ENCODE assay signal across 31 cellular contexts in genomic region chr20:56155625-56156024, GRCh38.
DNase-seq lines count a peak whose midpoint lies in the region; ATAC-seq, FAIRE-seq and TF ChIP-seq lines count a peak whose summit lies in the region.
"Had no signal": no experiment of that assay in that cellular context is flagged by ENCODE, and none has a peak within 500 bp of the region (broad histone marks: within the 10 kb centered on the region; RNA-seq: fewer than 3 reads in every experiment).

No MANE protein-coding gene starts in this region.

- TF ChIP-seq EP300 in HepG2 (IDR thresholded peaks at IDR 0.05; ENCODE audit: low read depth in 2 of 2, low read length in 2 of 2) (no peak), HepG2 (CRISPR knock-in tag; IDR thresholded peaks at IDR 0.05; ENCODE audit: borderline replicate concordance) (no peak), GM12878 (IDR thresholded peaks at IDR 0.05; ENCODE audit: borderline replicate concordance in 1 of 2, control insufficient read depth in 1 of 2, low read depth in 2 of 2, low read length in 2 of 2) (no peak)

- H3K79me2 ChIP-seq in HepG2 (ENCODE audit: insufficient read depth, low read length) (no peaks in the 10 kb centered on the region), GM12878 (ENCODE audit: control insufficient read depth, insufficient read depth, low read length) (no peaks in the 10 kb centered on the region)

- H3K27ac ChIP-seq in HepG2 (ENCODE audit: extremely low read length, insufficient read depth, low read length) (no peak overlapping the region), right lobe of liver (no peak overlapping the region), GM12878 (ENCODE audit: control insufficient read depth, insufficient read depth) (no peak overlapping the region)
- H3K27ac ChIP-seq: 22Rv1; A549; BLaER1; BLaER1 treated with 17β-estradiol and CSF1 and Interleukin-3, amounts not matched to agents 10 nM and 100 nM; C4-2B had no signal

- TF ChIP-seq RAD21 in HepG2 (CRISPR knock-in tag; IDR thresholded peaks at IDR 0.05) (no peak), GM12878 (IDR thresholded peaks at IDR 0.05; ENCODE audit: insufficient read depth, low read depth, low read length) (no peak)

- peaks cover 24% of the 10 kb centered on the region; the same call in 1 of the 2 replicates for H3K9me3 ChIP-seq in HepG2 (ENCODE audit: low read length)
- no peaks in the 10 kb centered on the region for H3K9me3 ChIP-seq in right lobe of liver
- H3K9me3 ChIP-seq in GM12878 (replicated peaks; ENCODE audit: control insufficient read depth, insufficient read depth, low read length), result no peaks in the 10 kb centered on the region
- H3K9me3 ChIP-seq: A549; BE2C; BLaER1; BLaER1 treated with 17β-estradiol and CSF1 and Interleukin-3, amounts not matched to agents 10 nM and 100 nM; Caco-2 had no signal

- in situ Hi-C loops in HepG2 (cut with HindIII; ENCODE audit: extremely low pct_ligation_motif_present, low pct_unique_long_range_greater_than_20kb), result no loop called here
- in situ Hi-C loops in GM12878 (cut with MboI), result no loop called here

- ATAC-seq in HepG2, result no peak
- ATAC-seq in right lobe of liver, result no peak
- ATAC-seq in GM12878, result no peak
- ATAC-seq: A549; CD8-positive, alpha-beta T cell had no signal

- BruUV-seq in HepG2 (replicated peaks; lab: Mats Ljungman, UMichigan) (no TSS peak), GM12878 (replicated peaks; lab: Mats Ljungman, UMichigan) (no TSS peak)

- 7% methylated on average over 5 of the region's 5 CpGs for WGBS in HepG2 (ENCODE audit: low lambda C conversion rate)
- 92% methylated on average over 4 of the region's 5 CpGs for WGBS in right lobe of liver (ENCODE audit: insufficient coverage, low coverage, low lambda C conversion rate, missing lambda C conversion rate)
- WGBS in GM12878 (ENCODE audit: insufficient coverage, insufficient replicate concordance, low lambda C conversion rate, missing lambda C conversion rate), result 16% methylated on average over 5 of the region's 5 CpGs

- no peak for TF ChIP-seq POLR2A in HepG2 (IDR thresholded peaks at IDR 0.05; ENCODE audit: insufficient read depth in 1 of 2, low read depth in 2 of 2, low read length in 2 of 2)
- no peak for TF ChIP-seq POLR2A in right lobe of liver (IDR thresholded peaks at IDR 0.05)
- TF ChIP-seq POLR2A in GM12878 (IDR thresholded peaks at IDR 0.05; ENCODE audit: low read depth, low read length), result no peak

- RAD21 ChIA-PET in GM12878 (lab: Charles Lee; ENCODE audit: unreplicated experiment), result no interaction called here

- DNase-seq in HepG2 (ENCODE audit: low spot score) (no peak), right lobe of liver (no peak), GM12878 (ENCODE audit: low read depth, low spot score) (no peak), T-helper 2 cell (no peak)
- DNase-seq: 8988T; ACHN; AML-193; BE2C; C1 segment of cervical spinal cord; Caco-2; Calu3; CD4-positive, alpha-beta memory T cell; CD4-positive, alpha-beta T cell; CD4-positive, CD25-positive, alpha-beta regulatory T cell; CD8-positive, alpha-beta memory T cell; CD8-positive, alpha-beta T cell; COR-L47; DMS 273 treated with DMSO at 0.1 percent for 48 hours; DMS153; DMS53; DMS79; DMS79 treated with DMSO at 0.1 percent for 48 hours; DND-41; EL had no signal

- intact Hi-C loops in HepG2 (cut with micrococcal nuclease; ENCODE audit: unreplicated experiment) (no loop called here), right lobe of liver (cut with DNase I) (no loop called here), GM12878 (cut with micrococcal nuclease; ENCODE audit: unreplicated experiment) (no loop called here)

- FAIRE-seq in HepG2 (lab: Jason Lieb, UNC) (no peak), GM12878 (lab: Jason Lieb, UNC) (no peak)
- FAIRE-seq: A204.1, A549, D721Med had no signal

- no peak overlapping the region for H3K9ac ChIP-seq in HepG2 (ENCODE audit: insufficient read depth, low read depth, low read length)
- H3K9ac ChIP-seq in GM12878 (ENCODE audit: control insufficient read depth, insufficient read depth, low read length), result no peak overlapping the region
- H3K9ac ChIP-seq: BLaER1; BLaER1 treated with 17β-estradiol and CSF1 and Interleukin-3, amounts not matched to agents 10 nM and 100 nM had no signal

- POLR2A ChIA-PET in HepG2 (lab: Yijun Ruan, JAX), result no interaction called here
- POLR2A ChIA-PET in GM12878 (lab: Charles Lee), result no interaction called here

- TF ChIP-seq CTCF in HepG2 (CRISPR knock-in tag; IDR thresholded peaks at IDR 0.05), result no peak
- no peak for TF ChIP-seq CTCF in right lobe of liver (IDR thresholded peaks at IDR 0.05)
- TF ChIP-seq CTCF in GM12878 (IDR thresholded peaks at IDR 0.05 in 2 of 3, conservative IDR thresholded peaks at IDR 0.05 in 1 of 3; ENCODE audit: control insufficient read depth in 2 of 3, extremely low read depth in 1 of 3, insufficient read depth in 1 of 3, low read depth in 3 of 3, low read length in 3 of 3), result no peak

- H3K27me3 ChIP-seq in HepG2 (ENCODE audit: control insufficient read depth in 1 of 2, insufficient read depth in 2 of 2, low read length in 2 of 2) (no peaks in the 10 kb centered on the region), right lobe of liver (no peaks in the 10 kb centered on the region), GM12878 (replicated peaks in 1 of 2; ENCODE audit: control insufficient read depth in 2 of 2, insufficient read depth in 2 of 2, low read length in 1 of 2) (no peaks in the 10 kb centered on the region)
- H3K27me3 ChIP-seq: BE2C; BLaER1; BLaER1 treated with 17β-estradiol and CSF1 and Interleukin-3, amounts not matched to agents 10 nM and 100 nM had no signal

- H3K36me3 ChIP-seq in HepG2 (replicated peaks in 1 of 2; ENCODE audit: control insufficient read depth in 1 of 2, insufficient read depth in 2 of 2, low read length in 2 of 2) (no peaks in the 10 kb centered on the region), right lobe of liver (no peaks in the 10 kb centered on the region), GM12878 (ENCODE audit: control insufficient read depth in 2 of 2, insufficient read depth in 2 of 2, low read length in 1 of 2) (no peaks in the 10 kb centered on the region)
- H3K36me3 ChIP-seq: BE2C; BLaER1; BLaER1 treated with 17β-estradiol and CSF1 and Interleukin-3, amounts not matched to agents 10 nM and 100 nM had no signal

- CTCF ChIA-PET in HepG2 (lab: Yijun Ruan, JAX; ENCODE audit: low intra/inter-chr PET ratio, low total read pairs), result no interaction called here
- CTCF ChIA-PET in GM12878 (lab: Yijun Ruan, JAX), result no interaction called here

- H4K20me1 ChIP-seq in HepG2 (ENCODE audit: insufficient read depth, low read length) (no peaks in the 10 kb centered on the region), GM12878 (ENCODE audit: control insufficient read depth, insufficient read depth) (no peaks in the 10 kb centered on the region)
- H4K20me1 ChIP-seq: BLaER1; BLaER1 treated with 17β-estradiol and CSF1 and Interleukin-3, amounts not matched to agents 10 nM and 100 nM had no signal

- H2AFZ ChIP-seq in HepG2 (ENCODE audit: low read length) (no peak overlapping the region), GM12878 (ENCODE audit: control insufficient read depth, low read depth, low read length) (no peak overlapping the region)

- H3K4me1 ChIP-seq in HepG2 (ENCODE audit: insufficient read depth, low read length), result no peaks in the 10 kb centered on the region
- H3K4me1 ChIP-seq in right lobe of liver, result peaks cover 0 to 14% (median 0%) of the 10 kb centered on the region in 4 donors
- no peaks in the 10 kb centered on the region for H3K4me1 ChIP-seq in GM12878 (ENCODE audit: control insufficient read depth, insufficient read depth, low read length)
- H3K4me1 ChIP-seq: A549; BE2C; BLaER1; BLaER1 treated with 17β-estradiol and CSF1 and Interleukin-3, amounts not matched to agents 10 nM and 100 nM; Caco-2 had no signal

- SMC1A ChIA-PET in GM12878 (lab: Charles Lee; ENCODE audit: uncharacterized antibody, unreplicated experiment), result no interaction called here

- H3K4me2 ChIP-seq in HepG2 (ENCODE audit: low read depth, low read length) (no peak overlapping the region), GM12878 (ENCODE audit: control insufficient read depth, insufficient read depth) (no peak overlapping the region)
- H3K4me2 ChIP-seq: A549; BLaER1; BLaER1 treated with 17β-estradiol and CSF1 and Interleukin-3, amounts not matched to agents 10 nM and 100 nM had no signal

- H3K4me3 ChIP-seq in HepG2 (replicated peaks in 1 of 3; ENCODE audit: insufficient read depth in 1 of 3, low read depth in 2 of 3, low read length in 3 of 3) (no peak overlapping the region), right lobe of liver (no peak overlapping the region), GM12878 (no peak overlapping the region)
- H3K4me3 ChIP-seq: A549; BLaER1; BLaER1 treated with 17β-estradiol and CSF1 and Interleukin-3, amounts not matched to agents 10 nM and 100 nM had no signal

TF ChIP-seq in HepG2, 621 proteins besides CTCF, POLR2A, EP300 and RAD21 (continues in another document):
- TF ChIP-seq BATF2 (CRISPR knock-in tag; IDR thresholded peaks at IDR 0.05) (no peak), DPF2 (CRISPR knock-in tag; IDR thresholded peaks at IDR 0.05; ENCODE audit: borderline replicate concordance, low read depth) (no peak)

TF ChIP-seq in GM12878, 131 proteins besides CTCF, POLR2A, EP300 and RAD21 (continues in another document):
- TF ChIP-seq ZNF592 (IDR thresholded peaks at IDR 0.05), result no peak

Comparison
In these comparisons a context has a peak if more than half of its experiments do, and no peak if none do; other contexts are left out.
1. Of the 75 proteins assayed by ChIP-seq in both HepG2 and GM12878: peak only in HepG2: FOXK2 and IKZF1; only in GM12878: none; in both: none; in neither: 73.